In the genomic region with DNA sequence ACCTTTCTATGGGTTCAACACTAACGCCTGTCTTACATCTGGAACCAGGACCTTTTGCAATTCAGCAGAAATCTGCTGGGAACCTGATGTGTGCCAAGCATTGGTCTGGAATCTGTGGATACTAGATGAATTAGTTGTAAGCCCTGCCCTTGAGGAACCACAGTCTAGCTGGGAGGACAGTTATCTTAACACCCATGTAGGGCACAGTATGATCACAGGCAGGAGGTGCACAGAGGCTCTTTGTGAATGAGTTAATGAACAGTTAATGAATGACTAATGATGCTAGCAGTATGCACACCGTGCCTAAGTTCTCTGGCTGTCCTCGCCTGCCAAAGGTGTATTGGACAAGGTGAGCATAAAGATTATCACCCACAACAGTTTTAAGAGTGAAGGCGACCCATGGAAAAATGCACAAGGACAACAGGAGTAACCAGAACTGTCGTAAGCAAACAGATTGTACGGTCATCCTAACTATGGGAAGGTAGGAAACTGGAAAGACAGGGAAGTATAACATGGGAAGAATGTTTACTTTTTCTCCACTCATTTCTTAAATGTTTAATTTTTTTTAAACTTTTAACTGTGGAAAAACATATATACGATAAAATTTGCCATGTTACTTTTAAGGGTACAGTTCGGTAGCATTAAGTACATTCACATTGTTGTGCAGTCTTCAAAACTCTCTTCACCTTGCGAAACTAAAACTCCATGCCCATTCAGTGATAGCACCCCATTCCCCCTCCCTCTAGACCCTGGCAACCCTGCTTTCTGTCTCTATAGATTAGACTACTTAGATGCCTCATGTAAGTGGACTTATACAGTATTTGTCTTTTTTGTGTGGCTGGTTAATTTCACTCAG, we compare ENCODE assay signal across 26 cellular contexts.
"Had no signal": no experiment of that assay in that cellular context is flagged by ENCODE, and none has a peak within 500 bp of the region (broad histone marks: within the 10 kb centered on the region; RNA-seq: fewer than 3 reads in every experiment).

No MANE protein-coding gene starts in this region.

- H3K4me3 ChIP-seq: gastroesophageal sphincter, left lung, lower lobe of right lung, skin epidermis, testis, transverse colon had no signal

- H3K27me3 ChIP-seq: gastroesophageal sphincter, left lung, testis, transverse colon had no signal

- H3K27ac Mint-ChIP-seq: activated CD4-positive, alpha-beta memory T cell treated with anti-CD3 and anti-CD28 coated beads, Interleukin-2, amount 10 ng/mL, durations not matched to agents 7 days and 5 days; activated CD4-positive, alpha-beta T cell treated with anti-CD3 and anti-CD28 coated beads, Interleukin-2, amount 10 ng/mL, durations not matched to agents 7 days and 5 days; activated naive CD4-positive, alpha-beta T cell treated with anti-CD3 and anti-CD28 coated beads, Interleukin-2, amount 50 U/mL, for 72 hours; activated T-helper 2 cell treated with anti-CD3 and anti-CD28 coated beads, Interferon-gamma antibody, Interleukin-2, Interleukin-4, amounts not matched to agents 10 μg/mL and 5 μg/mL and 100 μg/mL, durations not matched to agents 14 hours and 24 hours and 36 hours; natural killer cell had no signal

- H3K9me3 Mint-ChIP-seq: central memory CD8-positive, alpha-beta T cell had no signal

- H3K4me1 Mint-ChIP-seq: activated CD4-positive, alpha-beta memory T cell treated with anti-CD3 and anti-CD28 coated beads, Interleukin-2, amount 10 ng/mL, durations not matched to agents 7 days and 5 days; activated CD4-positive, alpha-beta T cell treated with anti-CD3 and anti-CD28 coated beads, Interleukin-2, amount 10 ng/mL, durations not matched to agents 7 days and 5 days; central memory CD8-positive, alpha-beta T cell had no signal

- H3K36me3 ChIP-seq: gastroesophageal sphincter, left lung, lower lobe of right lung, transverse colon had no signal

- DNase-seq: activated CD4-positive, alpha-beta memory T cell treated with anti-CD3 and anti-CD28 coated beads, Interleukin-2, amount 10 ng/mL, durations not matched to agents 7 days and 5 days; activated CD4-positive, alpha-beta T cell treated with anti-CD3 and anti-CD28 coated beads for 1 hour; activated CD4-positive, alpha-beta T cell treated with anti-CD3 and anti-CD28 coated beads, Interleukin-2, amount 10 ng/mL, durations not matched to agents 7 days and 5 days; activated T-cell treated with anti-CD3 and anti-CD28 coated beads, Interleukin-2, amount 50 U/mL, for 48 hours; effector CD8-positive, alpha-beta T cell; left lung; lower lobe of right lung; natural killer cell; posterior cingulate gyrus; stimulated activated CD4-positive, alpha-beta T cell treated with anti-CD3 and anti-CD28 coated beads, Interleukin-12 subunit alpha, Interleukin-12 subunit beta, amount 100 ng/mL, for 4 hours; stimulated activated CD4-positive, alpha-beta T cell treated with anti-CD3 and anti-CD28 coated beads, Interleukin-4, amount 100 ng/mL, for 1 hour; stimulated activated naive CD8-positive, alpha-beta T cell treated with anti-CD3 and anti-CD28 coated beads, Interleukin-15, Interleukin-2, amounts not matched to agents 100 U/mL and 50 U/mL, for 24 hours; T-helper 2 cell; testis; transverse colon had no signal

- H3K4me1 ChIP-seq: gastroesophageal sphincter, left lung, lower lobe of right lung, testis, transverse colon had no signal

- FAIRE-seq: bronchial epithelial cell, colon, endometrium, urothelium cell line had no signal

- H3K27me3 Mint-ChIP-seq: activated CD4-positive, alpha-beta memory T cell treated with anti-CD3 and anti-CD28 coated beads, Interleukin-2, amount 10 ng/mL, durations not matched to agents 7 days and 5 days had no signal

- H3K4me3 Mint-ChIP-seq: activated CD4-positive, alpha-beta memory T cell treated with anti-CD3 and anti-CD28 coated beads, Interleukin-2, amount 10 ng/mL, durations not matched to agents 7 days and 5 days; activated CD4-positive, alpha-beta T cell treated with anti-CD3 and anti-CD28 coated beads, Interleukin-2, amount 10 ng/mL, durations not matched to agents 7 days and 5 days; central memory CD8-positive, alpha-beta T cell; natural killer cell had no signal

- H3K27ac ChIP-seq: epithelial cell of prostate, gastroesophageal sphincter, left lung, lower lobe of right lung, skin epidermis, testis, transverse colon had no signal

- ATAC-seq: activated naive CD4-positive, alpha-beta T cell treated with anti-CD3 and anti-CD28 coated beads, Interleukin-2, amount 50 U/mL, for 72 hours; gastroesophageal sphincter; lower lobe of right lung; natural killer cell; sciatic nerve; stimulated activated naive CD8-positive, alpha-beta T cell treated with anti-CD3 and anti-CD28 coated beads, Interleukin-15, Interleukin-2, amounts not matched to agents 100 U/mL and 50 U/mL, for 24 hours had no signal

- H3K36me3 Mint-ChIP-seq: activated naive CD4-positive, alpha-beta T cell treated with anti-CD3 and anti-CD28 coated beads, Interleukin-2, amount 50 U/mL, for 72 hours; natural killer cell had no signal

- H3K9me3 ChIP-seq: testis, transverse colon had no signal
